19 cellular contexts compared by ENCODE assay signal in genomic region chr10:12634532-12634931, GRCh38.
DNase-seq lines count a peak whose midpoint lies in the region; ATAC-seq, FAIRE-seq and TF ChIP-seq lines count a peak whose summit lies in the region.
"Had no signal": no experiment of that assay in that cellular context is flagged by ENCODE, and none has a peak within 500 bp of the region (broad histone marks: within the 10 kb centered on the region; RNA-seq: fewer than 3 reads in every experiment).

No MANE protein-coding gene starts in this region.

- H3K9me3 Mint-ChIP-seq in MCF 10A (ENCODE audit: unreplicated experiment): no peaks in the 10 kb centered on the region
- H3K9me3 Mint-ChIP-seq: immature natural killer cell had no signal

- POLR2A ChIA-PET in MCF 10A (lab: Yijun Ruan, JAX): no interaction called here

- peaks cover 0 to 32% (median 16%) of the 10 kb centered on the region in 4 donors for H3K4me1 ChIP-seq in esophagus muscularis mucosa
- peaks cover 11% of the 10 kb centered on the region for H3K4me1 ChIP-seq in stomach smooth muscle (ENCODE audit: control insufficient read depth, insufficient read depth, low read length)
- H3K4me1 ChIP-seq in tibial nerve: peaks cover 0 to 4% (median 0%) of the 10 kb centered on the region in 4 donors
- H3K4me1 ChIP-seq: testis had no signal

- TF ChIP-seq POLR2A in esophagus muscularis mucosa (IDR thresholded peaks at IDR 0.05; ENCODE audit: low read depth): no peak
- no peak for TF ChIP-seq POLR2A in tibial nerve (IDR thresholded peaks at IDR 0.05)
- no peak; the same call in 1 of the 2 replicates for TF ChIP-seq POLR2A in GM12892 (IDR thresholded peaks at IDR 0.05; ENCODE audit: low read depth, low read length)

- in situ Hi-C loops in T47D (cut with HindIII; ENCODE audit: low pct_unique_long_range_greater_than_20kb, low sequenced_read_pairs): no loop called here
- in situ Hi-C loops in ACHN (cut with HindIII; ENCODE audit: low pct_ligation_motif_present, low pct_unique_long_range_greater_than_20kb, low sequenced_read_pairs): no loop called here

- H3K9me3 ChIP-seq in esophagus muscularis mucosa (peaks cover 0 to 6% (median 0%) of the 10 kb centered on the region in 4 donors), stomach smooth muscle (ENCODE audit: control insufficient read depth in 2 of 2, low read length in 2 of 2) (no peaks in the 10 kb centered on the region), tibial nerve (no peaks in the 10 kb centered on the region)
- H3K9me3 ChIP-seq: BLaER1, colonic mucosa, neutrophil, right lobe of liver, testis had no signal

- peak; percentile 48 to 54 for DNase-seq in T47D (ENCODE audit: low read depth in 1 of 2, low spot score in 1 of 2)
- DNase-seq in MCF 10A (ENCODE audit: unreplicated experiment): no peak
- DNase-seq in esophagus muscularis mucosa (ENCODE audit: extremely low spot score): peak; percentile 89
- no peak for DNase-seq in ACHN
- DNase-seq in tibial nerve (ENCODE audit: low spot score in 2 of 2): no peak
- DNase-seq in GM12892 (ENCODE audit: insufficient read length): no peak
- DNase-seq: activated effector memory CD4-positive, alpha-beta T cell treated with Interleukin-2 at 50 U/mL for 16 hours; colonic mucosa; erythroblast; H7; immature natural killer cell; mammary epithelial cell; NCI-H2081 treated with DMSO at 0.1 percent for 48 hours; right lobe of liver; testis had no signal

- H3K27me3 Mint-ChIP-seq in MCF 10A (ENCODE audit: insufficient read depth, unreplicated experiment): no peaks in the 10 kb centered on the region

- TF ChIP-seq CTCF in MCF 10A (IDR thresholded peaks at IDR 0.05; ENCODE audit: unreplicated experiment) (no peak), esophagus muscularis mucosa (IDR thresholded peaks at IDR 0.05) (no peak), tibial nerve (IDR thresholded peaks at IDR 0.05) (no peak)

- H3K27ac ChIP-seq in esophagus muscularis mucosa (replicated peaks in 1 of 4) (no peak overlapping the region), stomach smooth muscle (ENCODE audit: low read length) (peak overlapping the region; percentile 18), tibial nerve (no peak overlapping the region)
- H3K27ac ChIP-seq: BLaER1, colonic mucosa, neutrophil, right lobe of liver, testis had no signal

- no peak overlapping the region for H3K4me3 Mint-ChIP-seq in MCF 10A (ENCODE audit: unreplicated experiment)
- H3K4me3 Mint-ChIP-seq: immature natural killer cell had no signal

- intact Hi-C loops in MCF 10A (cut with micrococcal nuclease) (no loop called here), esophagus muscularis mucosa (cut with DNase I) (no loop called here)

- H3K9ac ChIP-seq in stomach smooth muscle (ENCODE audit: low read length in 2 of 2): no peak overlapping the region
- H3K9ac ChIP-seq: BLaER1 had no signal

- H3K36me3 ChIP-seq in esophagus muscularis mucosa (no peaks in the 10 kb centered on the region), stomach smooth muscle (ENCODE audit: control insufficient read depth in 2 of 2, insufficient read depth in 2 of 2, low read length in 2 of 2) (no peaks in the 10 kb centered on the region), tibial nerve (no peaks in the 10 kb centered on the region)
- H3K36me3 ChIP-seq: BLaER1, colonic mucosa, neutrophil, right lobe of liver had no signal

- ATAC-seq in HG02678 (IDR thresholded peaks at IDR 0.05; ENCODE audit: unreplicated experiment): peak; percentile 15

- 84% methylated on average over 10 of the region's 10 CpGs for WGBS in esophagus muscularis mucosa
- WGBS in tibial nerve, 2 donors: 73 to 77% methylated on average over 10 of the region's 10 CpGs

- TF ChIP-seq EP300 in esophagus muscularis mucosa (IDR thresholded peaks at IDR 0.05) (no peak), tibial nerve (IDR thresholded peaks at IDR 0.05) (no peak)

- H3K4me1 Mint-ChIP-seq in MCF 10A (ENCODE audit: insufficient read depth, unreplicated experiment): peaks cover 10% of the 10 kb centered on the region

- H3K4me3 ChIP-seq in esophagus muscularis mucosa (no peak overlapping the region), stomach smooth muscle (ENCODE audit: low read length in 2 of 2) (no peak overlapping the region), tibial nerve (no peak overlapping the region)
- H3K4me3 ChIP-seq: BLaER1, colonic mucosa, right lobe of liver, testis had no signal

- no TSS peak for BruUV-seq in MCF 10A (replicated peaks; lab: Mats Ljungman, UMichigan)

- CTCF ChIA-PET in MCF 10A (lab: Yijun Ruan, JAX): no interaction called here

- no peak overlapping the region for H3K27ac Mint-ChIP-seq in MCF 10A (ENCODE audit: low read depth, unreplicated experiment)

- FAIRE-seq in GM12892 (lab: Jason Lieb, UNC): no peak

- no peaks in the 10 kb centered on the region for H3K36me3 Mint-ChIP-seq in MCF 10A (ENCODE audit: insufficient read depth, unreplicated experiment)

- no peaks in the 10 kb centered on the region for H3K27me3 ChIP-seq in esophagus muscularis mucosa
- H3K27me3 ChIP-seq in stomach smooth muscle (ENCODE audit: control insufficient read depth in 1 of 2, insufficient read depth in 2 of 2, low read length in 2 of 2): no peaks in the 10 kb centered on the region
- no peaks in the 10 kb centered on the region for H3K27me3 ChIP-seq in tibial nerve
- H3K27me3 ChIP-seq: BLaER1, colonic mucosa, neutrophil, right lobe of liver, testis had no signal

Comparison
In these comparisons a context has a peak if more than half of its experiments do, and no peak if none do; other contexts are left out.
1. DNase-seq: peak in T47D (2 of 2) and esophagus muscularis mucosa (single experiment); none in MCF 10A (single experiment), ACHN (single experiment), tibial nerve (0 of 2) and GM12892 (single experiment).